In genomic region chr2:72155737-72156136, GRCh38 we compare ENCODE assay signal across 18 cellular contexts.
"Had no signal": no experiment of that assay in that cellular context is flagged by ENCODE, and none has a peak within 500 bp of the region (broad histone marks: within the 10 kb centered on the region; RNA-seq: fewer than 3 reads in every experiment).

No MANE protein-coding gene starts in this region.

- H3K9me3 Mint-ChIP-seq: nephron progenitor cell had no signal

- H3K4me3 Mint-ChIP-seq: nephron progenitor cell had no signal

- H3K4me3 ChIP-seq: dorsolateral prefrontal cortex, heart left ventricle, right atrium auricular region, suprapubic skin, thyroid gland, upper lobe of left lung, uterus had no signal

- H3K27ac ChIP-seq: dorsolateral prefrontal cortex, heart left ventricle, right atrium auricular region, suprapubic skin, thyroid gland, upper lobe of left lung, uterus had no signal

- ATAC-seq: heart left ventricle had no signal

- H3K27ac Mint-ChIP-seq: nephron progenitor cell had no signal

- H3K4me1 ChIP-seq: heart left ventricle, right atrium auricular region, suprapubic skin, thyroid gland, upper lobe of left lung, uterus had no signal

- H3K9me3 ChIP-seq: heart left ventricle, right atrium auricular region, suprapubic skin, thyroid gland, upper lobe of left lung, uterus had no signal

- H3K36me3 ChIP-seq: heart left ventricle, right atrium auricular region, suprapubic skin, thyroid gland, upper lobe of left lung, uterus had no signal

- H3K27me3 ChIP-seq: right atrium auricular region, thyroid gland, upper lobe of left lung, uterus had no signal

- FAIRE-seq: frontal cortex, islet of Langerhans, small intestine had no signal

- DNase-seq: cortex of kidney; dorsolateral prefrontal cortex; effector CD8-positive, alpha-beta T cell; heart left ventricle; hypothalamus; kidney glomerular epithelial cell; midbrain; nephron progenitor cell; small intestine; stimulated activated CD4-positive, alpha-beta T cell treated with anti-CD3 and anti-CD28 coated beads, Interleukin-12 subunit alpha, Interleukin-12 subunit beta, amount 100 ng/mL, for 4 hours; stimulated activated naive CD4-positive, alpha-beta T cell; thyroid gland; upper lobe of left lung; uterus had no signal

- H3K4me1 Mint-ChIP-seq: nephron progenitor cell had no signal
